ENCODE assay signal across 1 cellular context in genomic region chr4:186693159-186693815, GRCh38.
TF ChIP-seq lines count a peak whose summit lies in the region.

No MANE protein-coding gene starts in this region.

TF ChIP-seq in SK-N-SH treated with all-trans-retinoic acid at 6 μM for 48 hours, 23 proteins besides CTCF, POLR2A, EP300 and RAD21 (continued from another document):
- TF ChIP-seq PATZ1 (CRISPR knock-in tag; IDR thresholded peaks at IDR 0.05; ENCODE audit: borderline replicate concordance) (no peak), GLIS3 (CRISPR knock-in tag; IDR thresholded peaks at IDR 0.05) (no peak), BACH2 (CRISPR knock-in tag; IDR thresholded peaks at IDR 0.05; ENCODE audit: borderline replicate concordance) (no peak), CREB5 (CRISPR knock-in tag; IDR thresholded peaks at IDR 0.05; ENCODE audit: low read depth) (no peak), RARB (CRISPR knock-in tag; IDR thresholded peaks at IDR 0.05) (no peak), ISL1 (CRISPR knock-in tag; IDR thresholded peaks at IDR 0.05) (no peak)
